ENCODE assay signal across 11 cellular contexts in genomic region chr11:45405916-45406670, GRCh38.
DNase-seq lines count a peak whose midpoint lies in the region; ATAC-seq, FAIRE-seq and TF ChIP-seq lines count a peak whose summit lies in the region.
"Had no signal": no experiment of that assay in that cellular context is flagged by ENCODE, and none has a peak within 500 bp of the region (broad histone marks: within the 10 kb centered on the region; RNA-seq: fewer than 3 reads in every experiment).

No MANE protein-coding gene starts in this region.

- no peaks in the 10 kb centered on the region; a peak in 1 of 7 replicates for H3K27me3 ChIP-seq in H1 (replicated peaks in 1 of 4; ENCODE audit: control insufficient read depth in 3 of 4, extremely low read depth in 1 of 4, insufficient read depth in 3 of 4, low read length in 3 of 4)
- H3K27me3 ChIP-seq in parathyroid adenoma (ENCODE audit: control insufficient read depth, insufficient read depth, low read length) = no peaks in the 10 kb centered on the region

- no peak overlapping the region for H2AK5ac ChIP-seq in H1 (ENCODE audit: low read depth, low read length)

- no peak for FAIRE-seq in H1 (lab: Jason Lieb, UNC)

- no peak overlapping the region for H4K8ac ChIP-seq in H1 (ENCODE audit: extremely low read depth, insufficient read depth, low read length)

- no peak overlapping the region for H4K5ac ChIP-seq in H1 (ENCODE audit: insufficient read length, low read depth, low read length)

- TF ChIP-seq CTCF in GM12864 (IDR thresholded peaks at IDR 0.05; ENCODE audit: low read depth, low read length, missing control alignments) (peak; percentile 18), H1 (IDR thresholded peaks at IDR 0.05; ENCODE audit: control extremely low read depth in 1 of 3, insufficient read depth in 1 of 3, low read depth in 1 of 3, low read length in 3 of 3) (peak in 2 of 3 experiments; percentile 12 to 41; a peak in 2 of 4 replicates), parathyroid adenoma (IDR thresholded peaks at IDR 0.05) (peak; percentile 8)

- H3K23ac ChIP-seq in H1 (ENCODE audit: insufficient read length) = no peak overlapping the region

- ATAC-seq in GM21515 (IDR thresholded peaks at IDR 0.05; ENCODE audit: unreplicated experiment) (no peak), esophagus mucosa (no peak), HG03378 (IDR thresholded peaks at IDR 0.05; ENCODE audit: unreplicated experiment) (no peak)
- ATAC-seq: mucosa of descending colon had no signal

- H2BK120ac ChIP-seq in H1 (replicated peaks; ENCODE audit: low read depth, low read length) = no peak overlapping the region

- peaks cover 11 to 20% (median 13%) of the 10 kb centered on the region in 4 experiments for H3K4me1 ChIP-seq in H1 (replicated peaks in 1 of 4; ENCODE audit: control insufficient read depth in 3 of 4, insufficient read depth in 4 of 4, low read length in 3 of 4)
- H3K4me1 ChIP-seq in parathyroid adenoma = no peaks in the 10 kb centered on the region

- no peaks in the 10 kb centered on the region for H3K36me3 ChIP-seq in H1 (ENCODE audit: control insufficient read depth in 2 of 4, insufficient read depth in 4 of 4, low read length in 3 of 4)
- no peaks in the 10 kb centered on the region for H3K36me3 ChIP-seq in parathyroid adenoma (ENCODE audit: control insufficient read depth, insufficient read depth, low read length)

- no peak overlapping the region for H3K56ac ChIP-seq in H1 (replicated peaks; ENCODE audit: insufficient read length, low read depth, low read length)

- H3K79me1 ChIP-seq in H1 (ENCODE audit: low read depth, low read length) = no peaks in the 10 kb centered on the region

- TF ChIP-seq POLR2A in H1 (IDR thresholded peaks at IDR 0.05; ENCODE audit: control extremely low read depth in 1 of 2, low read depth in 2 of 2, low read length in 2 of 2) = no peak

- H4K20me1 ChIP-seq in H1 (replicated peaks in 1 of 2; ENCODE audit: control insufficient read depth in 1 of 2, insufficient read depth in 2 of 2, low read length in 2 of 2) = no peaks in the 10 kb centered on the region

- H3K9me3 ChIP-seq in H1 (ENCODE audit: insufficient read depth in 2 of 2, low read depth in 1 of 2, low read length in 1 of 2) = no peaks in the 10 kb centered on the region
- H3K9me3 ChIP-seq in parathyroid adenoma (ENCODE audit: control insufficient read depth, low read length) = no peaks in the 10 kb centered on the region
- H3K9me3 ChIP-seq: mucosa of descending colon had no signal

- TF ChIP-seq EP300 in H1 (IDR thresholded peaks at IDR 0.05; ENCODE audit: borderline replicate concordance in 1 of 2, low read depth in 2 of 2, low read length in 2 of 2) = no peak

- H3K4me3 ChIP-seq in GM12864 (ENCODE audit: low read depth, low read length) (no peak overlapping the region), H1 (ENCODE audit: extremely low read depth in 1 of 4, insufficient read depth in 2 of 4, low read depth in 3 of 4, low read length in 4 of 4) (no peak overlapping the region), parathyroid adenoma (ENCODE audit: low read depth, low read length) (no peak overlapping the region)
- H3K4me3 ChIP-seq: coronary artery, mucosa of descending colon had no signal

- TF ChIP-seq RAD21 in H1 (IDR thresholded peaks at IDR 0.05 in 1 of 2, conservative IDR thresholded peaks at IDR 0.05 in 1 of 2; ENCODE audit: low read depth in 2 of 2, low read length in 2 of 2) = peak in 1 of 2 experiments; percentile 36; a peak in 3 of 4 replicates

- H3K4me2 ChIP-seq in H1 (ENCODE audit: insufficient read depth in 1 of 2, low read depth in 2 of 2, low read length in 2 of 2) (no peak overlapping the region), parathyroid adenoma (ENCODE audit: low read length) (no peak overlapping the region)

- no peak overlapping the region for H3K4ac ChIP-seq in H1 (replicated peaks; ENCODE audit: insufficient read length, low read depth, low read length)

- H2AFZ ChIP-seq in H1 (ENCODE audit: low read length) (no peak overlapping the region), parathyroid adenoma (no peak overlapping the region)

- POLR2A ChIA-PET in H1 (lab: Charles Lee; ENCODE audit: partially characterized antibody) = no interaction called here

- H3K18ac ChIP-seq in H1 (ENCODE audit: extremely low read depth, low read length) = no peak overlapping the region

- peak overlapping the region; percentile 28; the same call in 1 of the 2 replicates for H2BK12ac ChIP-seq in H1 (ENCODE audit: low read depth, low read length)

- H3K27ac ChIP-seq in H1 (ENCODE audit: low read depth, low read length) (no peak overlapping the region), parathyroid adenoma (no peak overlapping the region)
- H3K27ac ChIP-seq: coronary artery had no signal

- H2BK20ac ChIP-seq in H1 (ENCODE audit: low read length) = no peak overlapping the region

- 74% methylated on average over 3 of the region's 3 CpGs; no CpG with 5 or more reads in 1 of the 2 experiments for WGBS in H1 (ENCODE audit: extremely low coverage in 1 of 2, insufficient coverage in 1 of 2, insufficient read length in 1 of 2, insufficient replicate concordance in 2 of 2, low coverage in 1 of 2, low lambda C conversion rate in 2 of 2, missing lambda C conversion rate in 1 of 2), 2 experiments

- no peak overlapping the region; the same call in 1 of the 2 replicates for H2BK15ac ChIP-seq in H1 (ENCODE audit: low read length)

- CTCF ChIA-PET in H1 (lab: Charles Lee; ENCODE audit: partially characterized antibody) = interaction anchor here (0.6 to 4.1 kb wide), 30 partner anchors 8 to 365 kb away, joined by 3 to 29 read pairs (median 4); no protein-coding TSS in a partner anchor

- H3K9ac ChIP-seq in H1 (replicated peaks in 1 of 4; ENCODE audit: extremely low read depth in 1 of 4, low read depth in 3 of 4, low read length in 3 of 4) (no peak overlapping the region), parathyroid adenoma (no peak overlapping the region)

- H3K79me2 ChIP-seq in H1 (ENCODE audit: control insufficient read depth in 1 of 2, insufficient read depth in 2 of 2, low read length in 2 of 2) (no peaks in the 10 kb centered on the region), parathyroid adenoma (no peaks in the 10 kb centered on the region)

- 0 out of 2 replicates have a peak, but pooled peaks cover 6% of the 10 kb centered on the region for H3K23me2 ChIP-seq in H1 (ENCODE audit: low read depth, low read length)

- DNase-seq in GM12864 (ENCODE audit: low read depth) (no peak), NCI-H1694 treated with DMSO at 0.1 percent for 48 hours (lab: John Stamatoyannopoulos, UW) (peak; percentile 31), H1 (ENCODE audit: low read depth in 1 of 2, low spot score in 2 of 2) (no peak), NCI-H748 (lab: John Stamatoyannopoulos, UW; ENCODE audit: unreplicated experiment) (no peak)
- DNase-seq: activated CD8-positive, alpha-beta memory T cell treated with anti-CD3 and anti-CD28 coated beads for 24 hours; mucosa of descending colon had no signal

- no peak overlapping the region for H4K91ac ChIP-seq in H1 (replicated peaks; ENCODE audit: insufficient read length, low read length)

- H2BK5ac ChIP-seq in H1 (ENCODE audit: low read depth, low read length) = no peak overlapping the region

- no peak overlapping the region for H3K14ac ChIP-seq in H1 (ENCODE audit: insufficient read length)

TF ChIP-seq in H1, 55 proteins besides CTCF, POLR2A, EP300 and RAD21:
- TF ChIP-seq SUZ12 (IDR thresholded peaks at IDR 0.05; ENCODE audit: low read length) (no peak), ASH2L (IDR thresholded peaks at IDR 0.05; ENCODE audit: low read length) (no peak), SP4 (IDR thresholded peaks at IDR 0.05; ENCODE audit: low read length) (no peak), KDM1A (IDR thresholded peaks at IDR 0.05; ENCODE audit: borderline replicate concordance, low read length) (no peak), SIRT6 (IDR thresholded peaks at IDR 0.05; ENCODE audit: low read length) (no peak), SIX5 (IDR thresholded peaks at IDR 0.05; ENCODE audit: low read depth, low read length) (no peak), NANOG (IDR thresholded peaks at IDR 0.05; ENCODE audit: insufficient read depth, low read depth, low read length, poor library complexity, severe bottlenecking) (no peak)
- TF ChIP-seq, protein P1, sequence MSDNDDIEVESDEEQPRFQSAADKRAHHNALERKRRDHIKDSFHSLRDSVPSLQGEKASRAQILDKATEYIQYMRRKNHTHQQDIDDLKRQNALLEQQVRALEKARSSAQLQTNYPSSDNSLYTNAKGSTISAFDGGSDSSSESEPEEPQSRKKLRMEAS (IDR thresholded peaks at IDR 0.05) = no peak
- TF ChIP-seq, protein P2, sequence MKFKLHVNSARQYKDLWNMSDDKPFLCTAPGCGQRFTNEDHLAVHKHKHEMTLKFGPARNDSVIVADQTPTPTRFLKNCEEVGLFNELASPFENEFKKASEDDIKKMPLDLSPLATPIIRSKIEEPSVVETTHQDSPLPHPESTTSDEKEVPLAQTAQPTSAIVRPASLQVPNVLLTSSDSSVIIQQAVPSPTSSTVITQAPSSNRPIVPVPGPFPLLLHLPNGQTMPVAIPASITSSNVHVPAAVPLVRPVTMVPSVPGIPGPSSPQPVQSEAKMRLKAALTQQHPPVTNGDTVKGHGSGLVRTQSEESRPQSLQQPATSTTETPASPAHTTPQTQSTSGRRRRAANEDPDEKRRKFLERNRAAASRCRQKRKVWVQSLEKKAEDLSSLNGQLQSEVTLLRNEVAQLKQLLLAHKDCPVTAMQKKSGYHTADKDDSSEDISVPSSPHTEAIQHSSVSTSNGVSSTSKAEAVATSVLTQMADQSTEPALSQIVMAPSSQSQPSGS (IDR thresholded peaks at IDR 0.05; ENCODE audit: low read length) = no peak
